20 cellular contexts compared by ENCODE assay signal in genomic region chr10:111137587-111137986, GRCh38.
"Had no signal": no experiment of that assay in that cellular context is flagged by ENCODE, and none has a peak within 500 bp of the region (broad histone marks: within the 10 kb centered on the region; RNA-seq: fewer than 3 reads in every experiment).

No MANE protein-coding gene starts in this region.

- H3K36me3 Mint-ChIP-seq: activated naive CD8-positive, alpha-beta T cell treated with anti-CD3 and anti-CD28 coated beads, Interleukin-2, amount 10 ng/mL, durations not matched to agents 7 days and 5 days; stimulated activated naive B cell treated with anti-CD40 and anti-IgM and Interleukin-4, amounts not matched to agents 10 μg/mL and 1 μg/mL and 100 μg/mL, for 72 hours had no signal

- DNase-seq: activated B cell treated with CpG ODN at 0.5 μM for 24 hours; activated CD4-positive, alpha-beta T cell treated with anti-CD3 and anti-CD28 coated beads, Interleukin-2, amount 10 ng/mL, durations not matched to agents 7 days and 5 days; activated naive CD4-positive, alpha-beta T cell; activated naive CD8-positive, alpha-beta T cell treated with anti-CD3 and anti-CD28 coated beads, Interleukin-2, amount 10 ng/mL, durations not matched to agents 7 days and 5 days; brain microvascular endothelial cell; foreskin keratinocyte; glutamatergic neuron; hypothalamus; lower lobe of right lung; ovary; retina; stimulated activated CD4-positive, alpha-beta T cell treated with anti-CD3 and anti-CD28 coated beads, Interleukin-2, amount 100 ng/mL, for 48 hours; stimulated activated naive B cell treated with anti-CD40 and anti-IgM and Interleukin-4, amounts not matched to agents 10 μg/mL and 1 μg/mL and 100 μg/mL, for 72 hours; T-helper 17 cell; thyroid gland had no signal

- H3K9me3 Mint-ChIP-seq: activated CD4-positive, alpha-beta T cell treated with anti-CD3 and anti-CD28 coated beads, Interleukin-2, amount 10 ng/mL, durations not matched to agents 7 days and 5 days; activated naive CD8-positive, alpha-beta T cell treated with anti-CD3 and anti-CD28 coated beads, Interleukin-2, amount 10 ng/mL, durations not matched to agents 7 days and 5 days; activated T-helper 1 cell treated with anti-CD3 and anti-CD28 coated beads, Interleukin-12 subunit alpha, Interleukin-12 subunit beta, Interleukin-2, Interleukin-4 antibody, amounts not matched to agents 30 ng/mL and 10 ng/mL and 1 ng/mL, durations not matched to agents 14 hours and 24 hours and 36 hours; central memory CD8-positive, alpha-beta T cell had no signal

- H3K9me3 ChIP-seq: lower lobe of right lung, ovary, thyroid gland had no signal

- H3K4me1 ChIP-seq: foreskin keratinocyte, lower lobe of right lung, thyroid gland had no signal

- H3K4me3 ChIP-seq: coronary artery, lower lobe of right lung, ovary, thyroid gland had no signal

- H3K4me3 Mint-ChIP-seq: activated B cell treated with CpG ODN at 0.5 μM for 24 hours; activated CD4-positive, alpha-beta T cell treated with anti-CD3 and anti-CD28 coated beads, Interleukin-2, amount 10 ng/mL, durations not matched to agents 7 days and 5 days; activated naive CD8-positive, alpha-beta T cell treated with anti-CD3 and anti-CD28 coated beads, Interleukin-2, amount 10 ng/mL, durations not matched to agents 7 days and 5 days; activated T-helper 1 cell treated with anti-CD3 and anti-CD28 coated beads, Interleukin-12 subunit alpha, Interleukin-12 subunit beta, Interleukin-2, Interleukin-4 antibody, amounts not matched to agents 30 ng/mL and 10 ng/mL and 1 ng/mL, durations not matched to agents 14 hours and 24 hours and 36 hours; central memory CD8-positive, alpha-beta T cell; neural crest cell; stimulated activated naive B cell treated with anti-CD40 and anti-IgM and Interleukin-4, amounts not matched to agents 10 μg/mL and 1 μg/mL and 100 μg/mL, for 72 hours; T-helper 17 cell had no signal

- H3K36me3 ChIP-seq: brain microvascular endothelial cell, lower lobe of right lung, ovary, thyroid gland had no signal

- H3K27me3 ChIP-seq: brain microvascular endothelial cell, foreskin keratinocyte, ovary, thyroid gland had no signal

- ATAC-seq: foreskin keratinocyte; stimulated activated naive B cell treated with anti-CD40 and anti-IgM and Interleukin-4, amounts not matched to agents 10 μg/mL and 1 μg/mL and 100 μg/mL, for 72 hours; T-helper 17 cell had no signal

- H3K27ac ChIP-seq: brain microvascular endothelial cell, coronary artery, foreskin keratinocyte, lower lobe of right lung, ovary, thyroid gland had no signal

- FAIRE-seq: endothelial cell of umbilical vein had no signal

- H3K27ac Mint-ChIP-seq: activated B cell treated with CpG ODN at 0.5 μM for 24 hours; activated CD4-positive, alpha-beta T cell treated with anti-CD3 and anti-CD28 coated beads, Interleukin-2, amount 10 ng/mL, durations not matched to agents 7 days and 5 days; activated naive CD8-positive, alpha-beta T cell treated with anti-CD3 and anti-CD28 coated beads, Interleukin-2, amount 10 ng/mL, durations not matched to agents 7 days and 5 days; activated T-helper 1 cell treated with anti-CD3 and anti-CD28 coated beads, Interleukin-12 subunit alpha, Interleukin-12 subunit beta, Interleukin-2, Interleukin-4 antibody, amounts not matched to agents 30 ng/mL and 10 ng/mL and 1 ng/mL, durations not matched to agents 14 hours and 24 hours and 36 hours; stimulated activated naive B cell treated with anti-CD40 and anti-IgM and Interleukin-4, amounts not matched to agents 10 μg/mL and 1 μg/mL and 100 μg/mL, for 72 hours; T-helper 17 cell had no signal

- H3K4me1 Mint-ChIP-seq: activated B cell treated with CpG ODN at 0.5 μM for 24 hours; activated CD4-positive, alpha-beta T cell treated with anti-CD3 and anti-CD28 coated beads, Interleukin-2, amount 10 ng/mL, durations not matched to agents 7 days and 5 days; activated naive CD8-positive, alpha-beta T cell treated with anti-CD3 and anti-CD28 coated beads, Interleukin-2, amount 10 ng/mL, durations not matched to agents 7 days and 5 days; central memory CD8-positive, alpha-beta T cell; stimulated activated naive B cell treated with anti-CD40 and anti-IgM and Interleukin-4, amounts not matched to agents 10 μg/mL and 1 μg/mL and 100 μg/mL, for 72 hours; T-helper 17 cell had no signal
